1 cellular context compared by ENCODE assay signal in the genomic region with DNA sequence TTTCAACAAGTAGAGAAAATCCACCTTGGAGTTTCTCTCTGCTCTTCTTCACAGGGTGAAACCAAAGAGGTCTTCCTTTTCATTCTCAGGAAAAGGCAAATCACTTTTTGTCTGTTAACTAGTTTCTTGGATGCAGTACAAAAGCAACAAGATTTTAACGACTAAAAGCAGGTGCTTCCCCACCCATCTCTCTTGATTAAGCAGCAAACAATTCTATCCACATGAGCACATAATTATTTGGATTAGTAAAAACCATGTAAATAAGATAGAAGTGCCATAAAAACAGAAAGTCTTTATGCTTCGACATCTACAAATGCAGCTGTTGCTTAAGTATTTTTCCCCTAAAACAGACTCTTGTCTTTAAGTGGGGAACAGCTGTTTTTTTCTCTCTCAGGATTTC.
TF ChIP-seq lines count a peak whose summit lies in the region.

No MANE protein-coding gene starts in this region.

TF ChIP-seq in endothelial cell of umbilical vein, 7 proteins besides CTCF, POLR2A, EP300 and RAD21:
- TF ChIP-seq EZH2 (IDR thresholded peaks at IDR 0.05; ENCODE audit: borderline replicate concordance, low read depth, low read length, severe bottlenecking) (no peak), FOS (IDR thresholded peaks at IDR 0.05; ENCODE audit: borderline replicate concordance, insufficient read depth, low read length) (no peak), GATA2 (IDR thresholded peaks at IDR 0.05; ENCODE audit: insufficient read depth, insufficient read length, low read depth, low read length) (no peak), POLR2AphosphoS5 (IDR thresholded peaks at IDR 0.05; ENCODE audit: insufficient read depth, low read depth, low read length) (no peak), MYC (IDR thresholded peaks at IDR 0.05; ENCODE audit: low read depth, low read length) (no peak)
- TF ChIP-seq, protein P1, sequence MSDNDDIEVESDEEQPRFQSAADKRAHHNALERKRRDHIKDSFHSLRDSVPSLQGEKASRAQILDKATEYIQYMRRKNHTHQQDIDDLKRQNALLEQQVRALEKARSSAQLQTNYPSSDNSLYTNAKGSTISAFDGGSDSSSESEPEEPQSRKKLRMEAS (IDR thresholded peaks at IDR 0.05; ENCODE audit: insufficient read depth, insufficient read length): no peak
